ENCODE assay signal across 8 cellular contexts in genomic region chr12:123363385-123363742, GRCh38. TPM values are rescaled to one million over a fixed set of nuclear protein-coding genes. Genes with fewer than 3 reads are reported as not detected.
A peak's percentile ranks its signal among the peaks of the same experiment; 100 is the strongest.
DNase-seq lines count a peak whose midpoint lies in the region; TF ChIP-seq lines count a peak whose summit lies in the region.

No MANE protein-coding gene starts in this region.

- no peaks in the 10 kb centered on the region for H3K36me3 Mint-ChIP-seq in activated CD4-positive, alpha-beta T cell treated with anti-CD3 and anti-CD28 coated beads, Interleukin-2, amount 10 ng/mL, durations not matched to agents 7 days and 5 days (ENCODE audit: low read depth)
- H3K36me3 Mint-ChIP-seq in endothelial cell (ENCODE audit: low read depth, unreplicated experiment): peaks cover 5% of the 10 kb centered on the region

- H3F3A ChIP-seq in PC-9 (ENCODE audit: insufficient read depth, low read depth): peaks cover 13% of the 10 kb centered on the region; the same call in 1 of the 2 replicates

- peak overlapping the region; percentile 23 for H3K27ac ChIP-seq in PC-9
- peak overlapping the region; percentile 98 for H3K27ac ChIP-seq in neutrophil

- H3K79me2 ChIP-seq in PC-9 (ENCODE audit: low read depth): peaks cover 60% of the 10 kb centered on the region

- intact Hi-C loops in PC-9 (cut with micrococcal nuclease; ENCODE audit: unreplicated experiment): no loop called here

- no peaks in the 10 kb centered on the region for H3K9me2 ChIP-seq in PC-9 (ENCODE audit: insufficient read depth)

- H3K27ac Mint-ChIP-seq in activated CD4-positive, alpha-beta T cell treated with anti-CD3 and anti-CD28 coated beads, Interleukin-2, amount 10 ng/mL, durations not matched to agents 7 days and 5 days: peak overlapping the region; percentile 85
- H3K27ac Mint-ChIP-seq in endothelial cell (ENCODE audit: unreplicated experiment): peak overlapping the region; percentile 93

- POLR2A ChIA-PET in activated CD4-positive, alpha-beta T cell treated with anti-CD3 and anti-CD28 coated beads, Interleukin-2, amount 10 ng/mL, durations not matched to agents 7 days and 5 days (lab: Charles Lee): interaction anchor here (0.6 kb wide), 1 partner anchor 470 kb away, joined by 3 read pairs; no protein-coding TSS in a partner anchor
- POLR2A ChIA-PET in PC-9 (lab: Charles Lee; ENCODE audit: unreplicated experiment): no interaction called here

- TF ChIP-seq CTCF in PC-9 (conservative IDR thresholded peaks at IDR 0.05): no peak
- no peak for TF ChIP-seq CTCF in endothelial cell (IDR thresholded peaks at IDR 0.05; ENCODE audit: unreplicated experiment)
- no peak for TF ChIP-seq CTCF in neutrophil (IDR thresholded peaks at IDR 0.05)

- H3K4me1 Mint-ChIP-seq in activated CD4-positive, alpha-beta T cell treated with anti-CD3 and anti-CD28 coated beads, Interleukin-2, amount 10 ng/mL, durations not matched to agents 7 days and 5 days: peaks cover 10% of the 10 kb centered on the region
- peaks cover 12% of the 10 kb centered on the region for H3K4me1 Mint-ChIP-seq in endothelial cell (ENCODE audit: unreplicated experiment)

- no peak for DNase-seq in activated CD4-positive, alpha-beta T cell treated with anti-CD3 and anti-CD28 coated beads, Interleukin-2, amount 10 ng/mL, durations not matched to agents 7 days and 5 days
- DNase-seq in activated CD4-positive, alpha-beta T cell treated with anti-CD3 and anti-CD28 coated beads for 48 hours: no peak
- DNase-seq in PC-9 (no peak), endothelial cell (ENCODE audit: low spot score) (no peak), UCSD-AML1 (lab: John Stamatoyannopoulos, UW; ENCODE audit: unreplicated experiment) (no peak), NCI-H187 (lab: John Stamatoyannopoulos, UW) (no peak), NCI-H524 (lab: John Stamatoyannopoulos, UW) (no peak)

- H3K4me3 ChIP-seq in PC-9: peak overlapping the region; percentile 82
- peak overlapping the region; percentile 73 to 97 for H3K4me3 ChIP-seq in neutrophil (ENCODE audit: low read depth in 1 of 2, low read length in 1 of 2)

- H3K4me3 Mint-ChIP-seq in activated CD4-positive, alpha-beta T cell treated with anti-CD3 and anti-CD28 coated beads, Interleukin-2, amount 10 ng/mL, durations not matched to agents 7 days and 5 days: peak overlapping the region; percentile 83
- peak overlapping the region; percentile 96 for H3K4me3 Mint-ChIP-seq in endothelial cell (ENCODE audit: unreplicated experiment)

- peaks cover 14% of the 10 kb centered on the region for H3K4me1 ChIP-seq in PC-9 (replicated peaks; ENCODE audit: insufficient read depth)
- peaks cover 27 to 30% of the 10 kb centered on the region in 2 experiments for H3K4me1 ChIP-seq in neutrophil (ENCODE audit: control insufficient read depth in 1 of 2, insufficient read depth in 1 of 2, low read depth in 1 of 2, low read length in 1 of 2)

- no peaks in the 10 kb centered on the region for H3K36me3 ChIP-seq in PC-9 (ENCODE audit: low read depth)
- H3K36me3 ChIP-seq in neutrophil: no peaks in the 10 kb centered on the region

- H2AFZ ChIP-seq in PC-9: peak overlapping the region; percentile 45

- H3K27me3 Mint-ChIP-seq in activated CD4-positive, alpha-beta T cell treated with anti-CD3 and anti-CD28 coated beads, Interleukin-2, amount 10 ng/mL, durations not matched to agents 7 days and 5 days: no peaks in the 10 kb centered on the region
- peaks cover 7% of the 10 kb centered on the region for H3K27me3 Mint-ChIP-seq in endothelial cell (ENCODE audit: unreplicated experiment)

- no TSS peak for BruUV-seq in PC-9 (replicated peaks; lab: Mats Ljungman, UMichigan)

- CTCF ChIA-PET in activated CD4-positive, alpha-beta T cell treated with anti-CD3 and anti-CD28 coated beads, Interleukin-2, amount 10 ng/mL, durations not matched to agents 7 days and 5 days (lab: Charles Lee): interaction anchor here (0.6 to 1.2 kb wide), 3 partner anchors 12 to 72 kb away, joined by 3 to 4 read pairs (median 3); no protein-coding TSS in a partner anchor
- CTCF ChIA-PET in PC-9 (lab: Charles Lee): no interaction called here

- no peaks in the 10 kb centered on the region for H3K9me3 Mint-ChIP-seq in activated CD4-positive, alpha-beta T cell treated with anti-CD3 and anti-CD28 coated beads, Interleukin-2, amount 10 ng/mL, durations not matched to agents 7 days and 5 days
- no peaks in the 10 kb centered on the region for H3K9me3 Mint-ChIP-seq in endothelial cell (ENCODE audit: unreplicated experiment)

- H3K27me3 ChIP-seq in PC-9 (ENCODE audit: insufficient read depth, low read depth) (no peaks in the 10 kb centered on the region), neutrophil (no peaks in the 10 kb centered on the region)

- no peaks in the 10 kb centered on the region for H3K9me3 ChIP-seq in PC-9 (ENCODE audit: insufficient read depth, low read depth)
- H3K9me3 ChIP-seq in neutrophil: no peaks in the 10 kb centered on the region

- peaks cover 35% of the 10 kb centered on the region for H4K20me1 ChIP-seq in PC-9 (ENCODE audit: insufficient read depth)

- peak overlapping the region; percentile 89 for H3K4me2 ChIP-seq in PC-9

RNA-seq across cellular contexts. Expression of gene SBNO1, which starts 1.3 kb away (rescaled TPM):
- 10 to 100 TPM; 38.1 to 41.8 TPM for total RNA-seq in activated CD4-positive, alpha-beta T cell treated with anti-CD3 and anti-CD28 coated beads, Interleukin-2, amount 10 ng/mL, durations not matched to agents 7 days and 5 days
- 31.9 and 43.1 TPM in 2 replicates for total RNA-seq in PC-9 (2021)
- 44.7 TPM for total RNA-seq in endothelial cell (ENCODE audit: unreplicated experiment)

RNA-seq across cellular contexts. Expression of gene KMT5A, which starts 20.6 kb away (rescaled TPM):
- total RNA-seq in activated CD4-positive, alpha-beta T cell treated with anti-CD3 and anti-CD28 coated beads, Interleukin-2, amount 10 ng/mL, durations not matched to agents 7 days and 5 days: 10 to 100 TPM; 73.6 to 85.3 TPM
- total RNA-seq in PC-9 (2021) (43.7 and 54.2 TPM in 2 replicates), endothelial cell (ENCODE audit: unreplicated experiment) (35.6 TPM)
